ENCODE assay signal across 32 cellular contexts in genomic region chr6:2784061-2784460, GRCh38. TPM values are rescaled to one million over a fixed set of nuclear protein-coding genes. Genes with fewer than 3 reads are reported as not detected.
DNase-seq lines count a peak whose midpoint lies in the region; ATAC-seq, FAIRE-seq and TF ChIP-seq lines count a peak whose summit lies in the region.
"Had no signal": no experiment of that assay in that cellular context is flagged by ENCODE, and none has a peak within 500 bp of the region (broad histone marks: within the 10 kb centered on the region; RNA-seq: fewer than 3 reads in every experiment).

No MANE protein-coding gene starts in this region.

- TF ChIP-seq POLR2A in endothelial cell of umbilical vein (IDR thresholded peaks at IDR 0.05; ENCODE audit: low read depth, low read length), result no peak

- H3K4me2 ChIP-seq in endothelial cell of umbilical vein (ENCODE audit: insufficient read depth, low read length), result peak overlapping the region; percentile 64
- H3K4me2 ChIP-seq: PC-9 had no signal

- H3K4me3 Mint-ChIP-seq in activated naive CD4-positive, alpha-beta T cell treated with anti-CD3 and anti-CD28 coated beads, Interleukin-2, amount 10 ng/mL, durations not matched to agents 7 days and 5 days, result no peak overlapping the region
- H3K4me3 Mint-ChIP-seq in CD4-positive, alpha-beta memory T cell, result peak overlapping the region in 1 of 8 donors; percentile 17
- H3K4me3 Mint-ChIP-seq: memory B cell; stimulated activated naive CD8-positive, alpha-beta T cell treated with anti-CD3 and anti-CD28 coated beads, Interleukin-15, Interleukin-2, amounts not matched to agents 100 ng/mL and 50 ng/mL, for 24 hours had no signal

- POLR2A ChIA-PET in endothelial cell of umbilical vein (lab: Charles Lee), result interaction anchor here (0.7 to 2.5 kb wide), 3 partner anchors 11 to 19 kb away, joined by 4 to 12 read pairs (median 8); partner anchors contain the start of gene WRNIP1
- POLR2A ChIA-PET in CD4-positive, alpha-beta memory T cell (lab: Charles Lee; ENCODE audit: partially characterized antibody), result interaction anchor here (1.4 to 1.5 kb wide), 2 partner anchors 14 to 18 kb away, joined by 4 to 5 read pairs; partner anchors contain the start of gene WRNIP1

- no TSS peak for BruUV-seq in endothelial cell of umbilical vein (replicated peaks; lab: Mats Ljungman, UMichigan)

- no peak for DNase-seq in activated naive CD4-positive, alpha-beta T cell treated with anti-CD3 and anti-CD28 coated beads, Interleukin-2, amount 50 U/mL, for 72 hours (ENCODE audit: low spot score in 2 of 2)
- no peak for DNase-seq in activated naive CD4-positive, alpha-beta T cell treated with anti-CD3 and anti-CD28 coated beads, Interleukin-2, amount 10 ng/mL, durations not matched to agents 7 days and 5 days
- DNase-seq in endothelial cell of umbilical vein (ENCODE audit: low read depth, low spot score) (no peak), myocyte (ENCODE audit: low read depth) (peak; percentile 78), pancreas (no peak), GF-D8 (lab: John Stamatoyannopoulos, UW) (no peak)
- no peak for DNase-seq in CD4-positive, alpha-beta memory T cell
- DNase-seq: activated CD4-positive, alpha-beta T cell treated with anti-CD3 and anti-CD28 coated beads, Interleukin-2, amount 50 U/mL, for 48 hours; activated CD8-positive, alpha-beta memory T cell treated with anti-CD3 and anti-CD28 coated beads, Interleukin-2, amount 50 U/mL, for 4 hours; AML-193; Caco-2; cortex of kidney; DND-41; Karpas-422; naive thymus-derived CD8-positive, alpha-beta T cell; NCI-H1694; NCI-H2171; NCI-H524 treated with DMSO at 0.1 percent for 48 hours; NK-92 treated with Interleukin-12 subunit alpha and Interleukin-12 subunit beta, amount 100 ng/mL, for 24 hours; ovary; PC-9; SHP77 treated with DMSO at 0.1 percent for 48 hours; tibial artery had no signal

- H3K27ac Mint-ChIP-seq in activated naive CD4-positive, alpha-beta T cell treated with anti-CD3 and anti-CD28 coated beads, Interleukin-2, amount 50 U/mL, for 72 hours, result peak overlapping the region; percentile 37 to 66
- no peak overlapping the region for H3K27ac Mint-ChIP-seq in activated naive CD4-positive, alpha-beta T cell treated with anti-CD3 and anti-CD28 coated beads, Interleukin-2, amount 10 ng/mL, durations not matched to agents 7 days and 5 days
- H3K27ac Mint-ChIP-seq in CD4-positive, alpha-beta memory T cell, result peak overlapping the region in 2 of 7 donors; percentile 10
- H3K27ac Mint-ChIP-seq: memory B cell had no signal

- H4K20me1 ChIP-seq in endothelial cell of umbilical vein (replicated peaks; ENCODE audit: control insufficient read depth, extremely low read depth, insufficient read depth, low read length), result no peaks in the 10 kb centered on the region

- H2AFZ ChIP-seq in endothelial cell of umbilical vein (ENCODE audit: low read depth, low read length), result no peak overlapping the region
- H2AFZ ChIP-seq: PC-9 had no signal

- intact Hi-C loops in endothelial cell of umbilical vein (cut with micrococcal nuclease) (no loop called here), pancreas (cut with DNase I) (loop anchor here in 2 of 3 donors (10.0 kb wide), 2 partner anchors 131 to 151 kb away; no protein-coding TSS in a partner anchor)
- intact Hi-C loops in CD4-positive, alpha-beta memory T cell (cut with micrococcal nuclease), result no loop called here

- H3K27me3 ChIP-seq in endothelial cell of umbilical vein (ENCODE audit: control insufficient read depth in 2 of 2, insufficient read depth in 2 of 2, low read length in 2 of 2), result no peaks in the 10 kb centered on the region
- H3K27me3 ChIP-seq in CD4-positive, alpha-beta memory T cell (ENCODE audit: insufficient read depth, low read length), result no peaks in the 10 kb centered on the region
- H3K27me3 ChIP-seq in pancreas, result no peaks in the 10 kb centered on the region
- H3K27me3 ChIP-seq: adrenal gland, ovary, right atrium auricular region, tibial artery had no signal

- H3K9me3 Mint-ChIP-seq in activated naive CD4-positive, alpha-beta T cell treated with anti-CD3 and anti-CD28 coated beads, Interleukin-2, amount 50 U/mL, for 72 hours, result no peaks in the 10 kb centered on the region
- no peaks in the 10 kb centered on the region for H3K9me3 Mint-ChIP-seq in activated naive CD4-positive, alpha-beta T cell treated with anti-CD3 and anti-CD28 coated beads, Interleukin-2, amount 10 ng/mL, durations not matched to agents 7 days and 5 days
- peaks cover 0 to 2% (median 0%) of the 10 kb centered on the region in 8 donors for H3K9me3 Mint-ChIP-seq in CD4-positive, alpha-beta memory T cell
- H3K9me3 Mint-ChIP-seq: memory B cell; naive thymus-derived CD8-positive, alpha-beta T cell; stimulated activated naive CD8-positive, alpha-beta T cell treated with anti-CD3 and anti-CD28 coated beads, Interleukin-15, Interleukin-2, amounts not matched to agents 100 ng/mL and 50 ng/mL, for 24 hours had no signal

- H3K4me3 ChIP-seq in endothelial cell of umbilical vein (replicated peaks in 1 of 3; ENCODE audit: insufficient read depth in 1 of 3, low read depth in 1 of 3, low read length in 3 of 3) (no peak overlapping the region), pancreas (no peak overlapping the region)
- no peak overlapping the region for H3K4me3 ChIP-seq in CD4-positive, alpha-beta memory T cell (ENCODE audit: low read length in 2 of 2)
- H3K4me3 ChIP-seq: adrenal gland, GM12878, ovary, PC-9, right atrium auricular region, tibial artery had no signal

- H3K27ac ChIP-seq in endothelial cell of umbilical vein (ENCODE audit: insufficient read depth, low read depth, low read length) (peak overlapping the region; percentile 73), pancreas (no peak overlapping the region)
- H3K27ac ChIP-seq in CD4-positive, alpha-beta memory T cell (ENCODE audit: low read depth, low read length), result no peak overlapping the region
- H3K27ac ChIP-seq: adrenal gland, ovary, PC-9, right atrium auricular region, tibial artery had no signal

- H3K9ac ChIP-seq in endothelial cell of umbilical vein (replicated peaks; ENCODE audit: extremely low read depth, insufficient read depth, low read length), result peak overlapping the region; percentile 25

- peaks cover 0 to 22% of the 10 kb centered on the region in 2 donors for H3K36me3 Mint-ChIP-seq in activated naive CD4-positive, alpha-beta T cell treated with anti-CD3 and anti-CD28 coated beads, Interleukin-2, amount 50 U/mL, for 72 hours
- H3K36me3 Mint-ChIP-seq in activated naive CD4-positive, alpha-beta T cell treated with anti-CD3 and anti-CD28 coated beads, Interleukin-2, amount 10 ng/mL, durations not matched to agents 7 days and 5 days, result peaks cover 43% of the 10 kb centered on the region
- peaks cover 53 to 74% of the 10 kb centered on the region in 2 donors for H3K36me3 Mint-ChIP-seq in CD4-positive, alpha-beta memory T cell

- CTCF ChIA-PET in activated naive CD4-positive, alpha-beta T cell treated with anti-CD3 and anti-CD28 coated beads, Interleukin-2, amount 10 ng/mL, durations not matched to agents 7 days and 5 days (lab: Charles Lee), result interaction anchor here (0.6 to 2.8 kb wide), 5 partner anchors 10 to 63 kb away, joined by 3 to 20 read pairs (median 3); partner anchors contain the start of genes SERPINB1 and WRNIP1
- CTCF ChIA-PET in endothelial cell of umbilical vein (lab: Charles Lee), result interaction anchor here (0.6 to 3.1 kb wide), 20 partner anchors 10 to 1188 kb away, joined by 3 to 54 read pairs (median 4); partner anchors contain the start of genes MYLK4, SERPINB1, SERPINB9 and WRNIP1
- CTCF ChIA-PET in CD4-positive, alpha-beta memory T cell (lab: Charles Lee; ENCODE audit: partially characterized antibody), result interaction anchor here (0.7 to 1.1 kb wide), 3 partner anchors 10 to 157 kb away, joined by 3 to 4 read pairs (median 3); no protein-coding TSS in a partner anchor

- H3K79me2 ChIP-seq in endothelial cell of umbilical vein (ENCODE audit: control insufficient read depth, insufficient read depth, low read length), result peaks cover 26% of the 10 kb centered on the region

- dilution Hi-C loops in endothelial cell of umbilical vein (cut with MboI; ENCODE audit: extremely low pct_ligation_motif_present, low sequenced_read_pairs), result no loop called here

- peak in 1 of 2 donors; percentile 61 for ATAC-seq in activated naive CD4-positive, alpha-beta T cell treated with anti-CD3 and anti-CD28 coated beads, Interleukin-2, amount 50 U/mL, for 72 hours
- no peak for ATAC-seq in pancreas
- ATAC-seq in HG03460 (IDR thresholded peaks at IDR 0.05; ENCODE audit: unreplicated experiment), result no peak
- ATAC-seq: GM12878 had no signal

- no peaks in the 10 kb centered on the region for H3K9me1 ChIP-seq in endothelial cell of umbilical vein (replicated peaks; ENCODE audit: control insufficient read depth, extremely low read depth, insufficient read depth, low read length)

- WGBS in pancreas, 2 donors, result 82 to 92% methylated on average over 5 of the region's 5 CpGs

- H3K4me1 Mint-ChIP-seq in activated naive CD4-positive, alpha-beta T cell treated with anti-CD3 and anti-CD28 coated beads, Interleukin-2, amount 10 ng/mL, durations not matched to agents 7 days and 5 days, result peaks cover 8% of the 10 kb centered on the region
- H3K4me1 Mint-ChIP-seq in CD4-positive, alpha-beta memory T cell, result peaks cover 8 to 21% (median 13%) of the 10 kb centered on the region in 4 donors

- FAIRE-seq in endothelial cell of umbilical vein (lab: Jason Lieb, UNC) (no peak), pancreas (lab: Jason Lieb, UNC) (no peak)
- FAIRE-seq: bronchial epithelial cell, endometrium, GM12878, H54 had no signal

- H3K4me1 ChIP-seq in endothelial cell of umbilical vein (ENCODE audit: control insufficient read depth, extremely low read depth, insufficient read depth, low read length) (peaks cover 23% of the 10 kb centered on the region), pancreas (peaks cover 0 to 3% (median 0%) of the 10 kb centered on the region in 3 donors)
- H3K4me1 ChIP-seq in CD4-positive, alpha-beta memory T cell (ENCODE audit: insufficient read depth, low read length), result no peaks in the 10 kb centered on the region
- H3K4me1 ChIP-seq: adrenal gland, Caco-2, right atrium auricular region had no signal

- no peaks in the 10 kb centered on the region for H3K27me3 Mint-ChIP-seq in activated naive CD4-positive, alpha-beta T cell treated with anti-CD3 and anti-CD28 coated beads, Interleukin-2, amount 10 ng/mL, durations not matched to agents 7 days and 5 days
- no peaks in the 10 kb centered on the region for H3K27me3 Mint-ChIP-seq in CD4-positive, alpha-beta memory T cell
- H3K27me3 Mint-ChIP-seq: memory B cell; naive thymus-derived CD8-positive, alpha-beta T cell; stimulated activated naive CD8-positive, alpha-beta T cell treated with anti-CD3 and anti-CD28 coated beads, Interleukin-15, Interleukin-2, amounts not matched to agents 100 ng/mL and 50 ng/mL, for 24 hours had no signal

- peaks cover 0 to 24% of the 10 kb centered on the region in 2 experiments for H3K36me3 ChIP-seq in endothelial cell of umbilical vein (ENCODE audit: control insufficient read depth in 2 of 2, extremely low read depth in 1 of 2, insufficient read depth in 2 of 2, low read length in 2 of 2)
- peaks cover 21% of the 10 kb centered on the region for H3K36me3 ChIP-seq in CD4-positive, alpha-beta memory T cell (ENCODE audit: insufficient read depth, low read length)
- H3K36me3 ChIP-seq in pancreas, result peaks cover 0 to 23% (median 7%) of the 10 kb centered on the region in 3 donors
- H3K36me3 ChIP-seq: ovary had no signal

- no peak for TF ChIP-seq CTCF in endothelial cell of umbilical vein (IDR thresholded peaks at IDR 0.05; ENCODE audit: extremely low read depth in 1 of 2, insufficient read depth in 1 of 2, low read depth in 1 of 2, low read length in 2 of 2)
- TF ChIP-seq CTCF in pancreas (IDR thresholded peaks at IDR 0.05), result no peak

- no peaks in the 10 kb centered on the region for H3K9me3 ChIP-seq in endothelial cell of umbilical vein (replicated peaks; ENCODE audit: control insufficient read depth, insufficient read depth, low read length)
- H3K9me3 ChIP-seq in CD4-positive, alpha-beta memory T cell (ENCODE audit: control insufficient read depth in 1 of 2, low read length in 2 of 2), result no peaks in the 10 kb centered on the region
- no peaks in the 10 kb centered on the region for H3K9me3 ChIP-seq in pancreas
- H3K9me3 ChIP-seq: adrenal gland, Caco-2, ovary, right atrium auricular region, tibial artery had no signal

RNA-seq across cellular contexts. Expression of gene WRNIP1, which starts 18.9 kb away (rescaled TPM):
- total RNA-seq in activated naive CD4-positive, alpha-beta T cell treated with anti-CD3 and anti-CD28 coated beads, Interleukin-2, amount 50 U/mL, for 72 hours, result 10 to 100 TPM; 25.7 to 43.5 TPM
- 47.7 and 50.1 TPM in 2 replicates for total RNA-seq in endothelial cell of umbilical vein
- 54.5 and 68.9 TPM in 2 replicates for polyA plus RNA-seq in endothelial cell of umbilical vein
- 56.2 and 64.2 TPM in 2 replicates for polyA plus RNA-seq in endothelial cell of umbilical vein (2011; cell fraction: cytosol; rRNA removed)
- polyA plus RNA-seq in endothelial cell of umbilical vein (2011; cell fraction: nucleus; rRNA removed), result 59.4 and 59.7 TPM in 2 replicates
- polyA plus RNA-seq in endothelial cell of umbilical vein (2012), result 44.9 and 45.1 TPM in 2 replicates
- polyA minus RNA-seq in endothelial cell of umbilical vein, result 55.8 and 60.5 TPM in 2 replicates
- polyA minus RNA-seq in endothelial cell of umbilical vein (2011; cell fraction: cytosol; rRNA and poly(A)+ RNA removed), result 27.8 TPM
- 26.4 and 31.4 TPM in 2 replicates for polyA minus RNA-seq in endothelial cell of umbilical vein (2011; cell fraction: nucleus; rRNA and poly(A)+ RNA removed)
- total RNA-seq in myocyte, result 105 and 133 TPM in 2 replicates
- polyA plus RNA-seq in myocyte (2012), result 51.2 TPM
- total RNA-seq in CD4-positive, alpha-beta memory T cell, result 10 to 100 TPM; 41.1 to 42.7 TPM
- polyA plus RNA-seq in CD4-positive, alpha-beta memory T cell, result 10 to 100 TPM; 27.3 to 54.1 TPM
- total RNA-seq in pancreas, result 10 to 100 TPM; 19.2 to 24.9 (median 23.2) TPM
- 10 to 100 TPM; 35.7 to 45.7 TPM for polyA plus RNA-seq in pancreas

RNA-seq across cellular contexts. Expression of gene MYLK4, which starts 33.3 kb away (rescaled TPM):
- total RNA-seq in activated naive CD4-positive, alpha-beta T cell treated with anti-CD3 and anti-CD28 coated beads, Interleukin-2, amount 50 U/mL, for 72 hours, result under 1 TPM in 1 of 2 donors, not detected in 1; 0.33 TPM
- total RNA-seq in endothelial cell of umbilical vein, result 0.32 and 0.62 TPM in 2 replicates
- polyA plus RNA-seq in endothelial cell of umbilical vein, result 0.29 and 0.41 TPM in 2 replicates
- 0.23 and 0.27 TPM in 2 replicates for polyA plus RNA-seq in endothelial cell of umbilical vein (2011; cell fraction: cytosol; rRNA removed)
- 1.9 and 2.3 TPM in 2 replicates for polyA plus RNA-seq in endothelial cell of umbilical vein (2011; cell fraction: nucleus; rRNA removed)
- polyA plus RNA-seq in endothelial cell of umbilical vein (2012), result 0.42 and 0.44 TPM in 2 replicates
- 0.51 and 0.78 TPM in 2 replicates for polyA minus RNA-seq in endothelial cell of umbilical vein
- polyA minus RNA-seq in endothelial cell of umbilical vein (2011; cell fraction: cytosol; rRNA and poly(A)+ RNA removed), result not detected
- 0.87 and 0.91 TPM in 2 replicates for polyA minus RNA-seq in endothelial cell of umbilical vein (2011; cell fraction: nucleus; rRNA and poly(A)+ RNA removed)
- 5.6 and 9.4 TPM in 2 replicates for total RNA-seq in myocyte
- polyA plus RNA-seq in myocyte (2012), result 1.1 TPM
- total RNA-seq in CD4-positive, alpha-beta memory T cell, result under 1 TPM; 0.38 to 0.42 TPM
- under 1 TPM; 0.04 to 0.24 TPM for polyA plus RNA-seq in CD4-positive, alpha-beta memory T cell
- under 1 TPM; 0.37 to 0.87 (median 0.41) TPM for total RNA-seq in pancreas
- 1 to 10 TPM in 1 of 2 donors, under 1 TPM in 1; 0.27 to 1.0 TPM for polyA plus RNA-seq in pancreas

RNA-seq across cellular contexts. Expression of gene SERPINB1, which starts 57.6 kb away (rescaled TPM):
- total RNA-seq in activated naive CD4-positive, alpha-beta T cell treated with anti-CD3 and anti-CD28 coated beads, Interleukin-2, amount 50 U/mL, for 72 hours, result 100 to 1,000 TPM; 121 to 169 TPM
- 23.3 and 24.0 TPM in 2 replicates for total RNA-seq in endothelial cell of umbilical vein
- polyA plus RNA-seq in endothelial cell of umbilical vein, result 5.9 and 6.7 TPM in 2 replicates
- polyA plus RNA-seq in endothelial cell of umbilical vein (2011; cell fraction: cytosol; rRNA removed), result 10.6 and 11.9 TPM in 2 replicates
- 5.7 and 9.4 TPM in 2 replicates for polyA plus RNA-seq in endothelial cell of umbilical vein (2011; cell fraction: nucleus; rRNA removed)
- 11.5 and 15.7 TPM in 2 replicates for polyA plus RNA-seq in endothelial cell of umbilical vein (2012)
- 5.7 and 6.0 TPM in 2 replicates for polyA minus RNA-seq in endothelial cell of umbilical vein
- 31.9 TPM for polyA minus RNA-seq in endothelial cell of umbilical vein (2011; cell fraction: cytosol; rRNA and poly(A)+ RNA removed)
- polyA minus RNA-seq in endothelial cell of umbilical vein (2011; cell fraction: nucleus; rRNA and poly(A)+ RNA removed), result 3.5 and 5.7 TPM in 2 replicates
- total RNA-seq in myocyte, result 19.3 and 33.5 TPM in 2 replicates
- polyA plus RNA-seq in myocyte (2012), result 10.9 TPM
- total RNA-seq in CD4-positive, alpha-beta memory T cell, result 10 to 100 TPM; 56.7 to 58.0 TPM
- polyA plus RNA-seq in CD4-positive, alpha-beta memory T cell, result 100 to 1,000 TPM; 126 to 159 TPM
- total RNA-seq in pancreas, result 100 to 1,000 TPM in 5 of 6 donors, 10 to 100 TPM in 1; 94.1 to 285 (median 190) TPM
- 10 to 100 TPM; 68.1 to 75.8 TPM for polyA plus RNA-seq in pancreas

Comparison
In these comparisons a context has a peak if more than half of its experiments do, and no peak if none do; other contexts are left out.
1. intact Hi-C loops: an anchor here in pancreas (10.0 kb wide); none called in endothelial cell of umbilical vein and CD4-positive, alpha-beta memory T cell.